In the genomic region with DNA sequence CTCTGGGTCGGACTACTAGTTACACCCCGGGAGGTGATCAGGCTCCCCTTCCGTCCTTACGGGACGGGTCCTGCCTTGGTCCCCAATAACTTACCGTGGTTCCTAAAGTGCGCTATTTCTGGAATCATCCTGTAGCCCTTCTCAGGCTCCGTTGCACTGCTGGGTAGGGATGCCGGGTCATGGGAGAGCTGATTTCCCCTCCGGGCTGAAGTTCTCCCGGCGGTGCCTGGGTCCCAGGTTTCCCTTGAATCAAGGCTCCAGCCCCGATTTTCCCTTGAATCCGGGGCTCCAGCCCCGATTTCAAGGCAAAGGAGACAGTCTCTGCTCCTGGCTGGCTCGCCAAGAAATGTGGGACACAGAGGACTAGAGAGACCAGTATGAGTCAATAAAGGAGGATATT, we compare ENCODE assay signal across 21 cellular contexts.
"Had no signal": no experiment of that assay in that cellular context is flagged by ENCODE, and none has a peak within 500 bp of the region (broad histone marks: within the 10 kb centered on the region; RNA-seq: fewer than 3 reads in every experiment).

No MANE protein-coding gene starts in this region.

- FAIRE-seq: TTC549 had no signal

- H3K36me3 ChIP-seq: MG63 had no signal

- H3K27me3 ChIP-seq: MG63 had no signal

- H3K4me3 ChIP-seq: MG63, PC-9 had no signal

- DNase-seq: activated CD4-positive, alpha-beta memory T cell treated with anti-CD3 and anti-CD28 coated beads, Interleukin-2, amount 10 ng/mL, durations not matched to agents 7 days and 5 days; activated CD4-positive, alpha-beta T cell treated with anti-CD3 and anti-CD28 coated beads, Interleukin-2, amount 50 U/mL, for 1 hour; activated CD4-positive, CD25-positive, alpha-beta regulatory T cell; activated gamma-delta T cell; activated naive CD4-positive, alpha-beta T cell treated with anti-CD3 and anti-CD28 coated beads for 36 hours; activated T-cell treated with anti-CD3 and anti-CD28 coated beads for 4 hours; activated T-cell treated with anti-CD3 and anti-CD28 coated beads, Interleukin-2, amount 50 U/mL, for 48 hours; MG63; MV-4-11; NCI-H1105; NCI-H1436; NCI-H1694 treated with DMSO at 0.1 percent for 48 hours; NCI-H2081; NCI-H510A treated with DMSO at 0.1 percent for 48 hours; PC-9; SIG-M5; T-helper 2 cell; T1000 had no signal

- H3K9me3 ChIP-seq: MG63 had no signal

- ATAC-seq: activated T-helper 17 cell treated with anti-CD3 and anti-CD28 coated beads, Interleukin-2, amount 50 U/mL, for 72 hours had no signal

- H3K27ac ChIP-seq: KMS-11, PC-9 had no signal
